23 cellular contexts compared by ENCODE assay signal in the genomic region with DNA sequence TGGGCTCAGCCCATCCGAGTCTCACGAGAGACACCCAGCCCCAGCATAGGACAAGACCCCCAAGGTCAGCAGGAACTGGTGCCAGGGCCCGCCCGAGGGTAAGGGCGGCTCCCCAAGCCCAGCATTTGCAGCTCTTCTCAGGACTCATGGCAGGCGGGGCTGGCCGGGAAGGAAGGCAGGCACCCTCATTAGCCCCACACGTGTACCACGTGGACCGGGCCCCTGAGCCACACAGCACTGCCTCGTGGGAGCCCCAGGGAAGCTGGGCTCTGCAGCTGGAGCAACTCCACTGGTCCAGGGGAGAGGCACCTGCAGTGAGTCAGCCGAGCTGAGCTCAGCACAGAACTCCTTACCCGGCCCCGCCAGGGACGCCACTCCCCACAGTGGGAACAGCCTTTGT.
A peak's percentile ranks its signal among the peaks of the same experiment; 100 is the strongest.
DNase-seq lines count a peak whose midpoint lies in the region; ATAC-seq and TF ChIP-seq lines count a peak whose summit lies in the region.
"Had no signal": no experiment of that assay in that cellular context is flagged by ENCODE, and none has a peak within 500 bp of the region (broad histone marks: within the 10 kb centered on the region; RNA-seq: fewer than 3 reads in every experiment).

No MANE protein-coding gene starts in this region.

- no peaks in the 10 kb centered on the region for H3K79me1 ChIP-seq in mesenchymal stem cell (replicated peaks; ENCODE audit: low read length, poor library complexity, severe bottlenecking)

- intact Hi-C loops in left ventricle myocardium inferior (cut with micrococcal nuclease): no loop called here
- intact Hi-C loops in cardiac septum (cut with DNase I): no loop called here
- intact Hi-C loops in left lung (cut with DNase I): no loop called here
- intact Hi-C loops in upper lobe of right lung (cut with DNase I): no loop called here

- peak overlapping the region; percentile 27 for H3K27ac ChIP-seq in left ventricle myocardium inferior (replicated peaks)
- H3K27ac ChIP-seq in RWPE2 (ENCODE audit: poor library complexity, severe bottlenecking): no peak overlapping the region
- no peak overlapping the region for H3K27ac ChIP-seq in left lung
- H3K27ac ChIP-seq in upper lobe of right lung: no peak overlapping the region
- no peak overlapping the region for H3K27ac ChIP-seq in mesenchymal stem cell (ENCODE audit: low read length, poor library complexity, severe bottlenecking)
- no peak overlapping the region for H3K27ac ChIP-seq in Peyer's patch
- H3K27ac ChIP-seq: GM23248, lower lobe of right lung, prostate gland had no signal

- no peak overlapping the region for H3K14ac ChIP-seq in mesenchymal stem cell (ENCODE audit: low read length in 2 of 2)

- H3K4me1 ChIP-seq in left ventricle myocardium inferior (peaks cover 14% of the 10 kb centered on the region), RWPE2 (ENCODE audit: insufficient read depth, poor library complexity, severe bottlenecking) (no peaks in the 10 kb centered on the region), left lung (no peaks in the 10 kb centered on the region), upper lobe of right lung (no peaks in the 10 kb centered on the region), mesenchymal stem cell (ENCODE audit: control insufficient read depth, insufficient read depth, low read depth, low read length) (peaks cover 12% of the 10 kb centered on the region), Peyer's patch (no peaks in the 10 kb centered on the region)
- H3K4me1 ChIP-seq: lower lobe of right lung, prostate gland had no signal

- no peak overlapping the region for H3K4ac ChIP-seq in mesenchymal stem cell (ENCODE audit: low read depth in 1 of 2, low read length in 2 of 2)

- peaks cover 83% of the 10 kb centered on the region for H3K27me3 ChIP-seq in left ventricle myocardium inferior (ENCODE audit: low read depth)
- H3K27me3 ChIP-seq in RWPE2 (ENCODE audit: insufficient read depth, poor library complexity, severe bottlenecking): no peaks in the 10 kb centered on the region
- H3K27me3 ChIP-seq in left lung: peaks cover 0 to 59% of the 10 kb centered on the region in 2 donors
- peaks cover 14% of the 10 kb centered on the region for H3K27me3 ChIP-seq in upper lobe of right lung
- peaks cover 47 to 85% of the 10 kb centered on the region in 2 experiments for H3K27me3 ChIP-seq in mesenchymal stem cell (ENCODE audit: control insufficient read depth in 1 of 2, insufficient read depth in 1 of 2, low read length in 2 of 2)
- peaks cover 0 to 5% of the 10 kb centered on the region in 2 donors for H3K27me3 ChIP-seq in Peyer's patch

- no peak for TF ChIP-seq POLR2A in Peyer's patch (IDR thresholded peaks at IDR 0.05)

- H2BK5ac ChIP-seq in mesenchymal stem cell (ENCODE audit: low read depth, low read length, poor library complexity, severe bottlenecking): no peak overlapping the region

- H3K36me3 ChIP-seq in left ventricle myocardium inferior: no peaks in the 10 kb centered on the region
- H3K36me3 ChIP-seq in RWPE2 (ENCODE audit: low read depth): no peaks in the 10 kb centered on the region
- H3K36me3 ChIP-seq in left lung: no peaks in the 10 kb centered on the region
- H3K36me3 ChIP-seq in upper lobe of right lung: no peaks in the 10 kb centered on the region
- no peaks in the 10 kb centered on the region for H3K36me3 ChIP-seq in mesenchymal stem cell (ENCODE audit: control insufficient read depth in 1 of 2, insufficient read depth in 2 of 2, low read depth in 1 of 2, low read length in 2 of 2)
- H3K36me3 ChIP-seq in Peyer's patch: no peaks in the 10 kb centered on the region
- H3K36me3 ChIP-seq: lower lobe of right lung, prostate gland had no signal

- no peak overlapping the region for H3K23ac ChIP-seq in mesenchymal stem cell (ENCODE audit: low read length in 2 of 2)

- no peak overlapping the region for H3K4me2 ChIP-seq in mesenchymal stem cell (ENCODE audit: low read length, poor library complexity, severe bottlenecking)

- no peak overlapping the region for H2AK5ac ChIP-seq in mesenchymal stem cell (ENCODE audit: low read length, severe bottlenecking)

- H2BK15ac ChIP-seq in mesenchymal stem cell (ENCODE audit: low read depth, poor library complexity, severe bottlenecking): no peak overlapping the region

- no peak overlapping the region for H2BK12ac ChIP-seq in mesenchymal stem cell (ENCODE audit: low read length in 2 of 2)

- TF ChIP-seq CTCF in left ventricle myocardium inferior (IDR thresholded peaks at IDR 0.05; ENCODE audit: borderline replicate concordance): no peak
- TF ChIP-seq CTCF in RWPE2 (IDR thresholded peaks at IDR 0.05; ENCODE audit: poor library complexity, severe bottlenecking): no peak
- no peak for TF ChIP-seq CTCF in left lung (IDR thresholded peaks at IDR 0.05)
- TF ChIP-seq CTCF in upper lobe of right lung (IDR thresholded peaks at IDR 0.05): no peak
- no peak for TF ChIP-seq CTCF in Peyer's patch (IDR thresholded peaks at IDR 0.05)

- H3K9me3 ChIP-seq in left ventricle myocardium inferior (replicated peaks): no peaks in the 10 kb centered on the region
- H3K9me3 ChIP-seq in RWPE2 (ENCODE audit: severe bottlenecking): no peaks in the 10 kb centered on the region
- H3K9me3 ChIP-seq in left lung: no peaks in the 10 kb centered on the region
- H3K9me3 ChIP-seq in upper lobe of right lung: no peaks in the 10 kb centered on the region
- H3K9me3 ChIP-seq in mesenchymal stem cell (ENCODE audit: control insufficient read depth, low read length): no peaks in the 10 kb centered on the region
- H3K9me3 ChIP-seq in Peyer's patch: no peaks in the 10 kb centered on the region
- H3K9me3 ChIP-seq: lower lobe of right lung, prostate gland had no signal

- H2BK120ac ChIP-seq in mesenchymal stem cell (ENCODE audit: low read depth, low read length): no peak overlapping the region

- H3K18ac ChIP-seq in mesenchymal stem cell (ENCODE audit: low read depth in 1 of 2, low read length in 2 of 2): no peak overlapping the region

- H2AFZ ChIP-seq in mesenchymal stem cell (ENCODE audit: low read depth, low read length): no peak overlapping the region
- H2AFZ ChIP-seq: GM23248 had no signal

- H4K8ac ChIP-seq in mesenchymal stem cell (ENCODE audit: low read length): no peak overlapping the region

- DNase-seq in left ventricle myocardium inferior: no peak
- no peak for DNase-seq in cardiac septum (ENCODE audit: low spot score)
- DNase-seq in RWPE2 (ENCODE audit: low spot score): no peak
- peak in 1 of 2 donors; percentile 58 for DNase-seq in left lung
- no peak for DNase-seq in upper lobe of right lung
- DNase-seq in mesenchymal stem cell: no peak
- no peak for DNase-seq in NCI-H2107 (lab: John Stamatoyannopoulos, UW)
- DNase-seq in Peyer's patch: no peak
- DNase-seq: activated CD4-positive, alpha-beta T cell treated with anti-CD3 and anti-CD28 coated beads for 36 hours; activated CD8-positive, alpha-beta T cell treated with anti-CD3 and anti-CD28 coated beads, Interleukin-2, amount 10 ng/mL, durations not matched to agents 7 days and 5 days; activated gamma-delta T cell treated with Interleukin-2 at 50 U/mL for 16 hours; AML-193; CD8-positive, alpha-beta T cell; DMS 273 treated with DMSO at 0.1 percent for 48 hours; GM23248; lower lobe of right lung; NCI-H1092; NCI-H2029 treated with DMSO at 0.1 percent for 48 hours; NCI-H748 treated with DMSO at 0.1 percent for 48 hours; stimulated activated CD4-positive, alpha-beta T cell treated with anti-CD3 and anti-CD28 coated beads, Interleukin-12 subunit alpha, Interleukin-12 subunit beta, amount 100 ng/mL, for 4 hours; stimulated activated naive CD4-positive, alpha-beta T cell treated with Interleukin-2 at 50 U/mL for 16 hours had no signal

- 91% methylated on average over 15 of the region's 15 CpGs for WGBS in mesenchymal stem cell

- ATAC-seq in RWPE2 (ENCODE audit: low read depth): peak; percentile 67
- peak; percentile 9 for ATAC-seq in left lung
- ATAC-seq in upper lobe of right lung: peak; percentile 9
- ATAC-seq: activated CD4-positive, alpha-beta T cell treated with anti-CD3 and anti-CD28 coated beads for 36 hours; activated CD8-positive, alpha-beta T cell treated with anti-CD3 and anti-CD28 coated beads, Interleukin-2, amount 10 ng/mL, durations not matched to agents 7 days and 5 days; CD8-positive, alpha-beta T cell; lower lobe of right lung; sciatic nerve had no signal

- H3K4me3 ChIP-seq in left ventricle myocardium inferior (no peak overlapping the region), RWPE2 (ENCODE audit: severe bottlenecking) (no peak overlapping the region), left lung (no peak overlapping the region), upper lobe of right lung (no peak overlapping the region), mesenchymal stem cell (ENCODE audit: insufficient read depth in 1 of 2, low read depth in 1 of 2, low read length in 2 of 2) (no peak overlapping the region), Peyer's patch (no peak overlapping the region)
- H3K4me3 ChIP-seq: GM23248, lower lobe of right lung, prostate gland had no signal

- H3K9ac ChIP-seq in mesenchymal stem cell (ENCODE audit: low read length): no peak overlapping the region
- H3K9ac ChIP-seq: GM23248 had no signal

- H4K91ac ChIP-seq in mesenchymal stem cell (ENCODE audit: low read length): no peak overlapping the region

Comparison
In these comparisons a context has a peak if more than half of its experiments do, and no peak if none do; other contexts are left out.
1. ATAC-seq: peak in every context shown above with its lines; median percentile 67 in RWPE2; 9 in left lung; 9 in upper lobe of right lung.